Comparison of ENCODE assay signal across 18 cellular contexts in genomic region chr5:36505021-36505420, GRCh38.
"Had no signal": no experiment of that assay in that cellular context is flagged by ENCODE, and none has a peak within 500 bp of the region (broad histone marks: within the 10 kb centered on the region; RNA-seq: fewer than 3 reads in every experiment).

No MANE protein-coding gene starts in this region.

- H3K4me1 ChIP-seq: gastrocnemius medialis had no signal

- H3K27ac ChIP-seq: gastrocnemius medialis, hepatocyte, spleen, tibial nerve, VCaP had no signal

- H3K4me2 ChIP-seq: hepatocyte had no signal

- H3K9me3 ChIP-seq: gastrocnemius medialis, mucosa of descending colon, spleen, tibial nerve had no signal

- DNase-seq: activated CD4-positive, alpha-beta T cell treated with anti-CD3 and anti-CD28 coated beads for 48 hours; activated CD4-positive, alpha-beta T cell treated with anti-CD3 and anti-CD28 coated beads, Interleukin-2, amount 50 U/mL, for 48 hours; activated CD8-positive, alpha-beta memory T cell treated with anti-CD3 and anti-CD28 coated beads for 24 hours; activated effector memory CD4-positive, alpha-beta T cell treated with Interleukin-2 at 50 U/mL for 16 hours; activated naive CD4-positive, alpha-beta T cell treated with anti-CD3 and anti-CD28 coated beads, Interleukin-2, amount 10 ng/mL, durations not matched to agents 7 days and 5 days; activated naive CD8-positive, alpha-beta T cell treated with anti-CD3 and anti-CD28 coated beads, Interleukin-2, amount 10 ng/mL, durations not matched to agents 7 days and 5 days; effector CD4-positive, alpha-beta T cell; gastrocnemius medialis; islet precursor cell; left colon; mucosa of descending colon; right cardiac atrium; spleen; stimulated activated naive CD4-positive, alpha-beta T cell had no signal

- H3K27me3 ChIP-seq: gastrocnemius medialis, hepatocyte, tibial nerve had no signal

- FAIRE-seq: endometrium had no signal

- H3K36me3 ChIP-seq: gastrocnemius medialis, spleen, tibial nerve had no signal

- H3K79me2 ChIP-seq: hepatocyte had no signal

- H3K4me3 ChIP-seq: gastrocnemius medialis, hepatocyte, mucosa of descending colon, spleen, tibial nerve had no signal
